ENCODE assay signal across 7 cellular contexts in genomic region chr9:136848393-136849037, GRCh38. TPM values are rescaled to one million over a fixed set of nuclear protein-coding genes. Genes with fewer than 3 reads are reported as not detected.
DNase-seq lines count a peak whose midpoint lies in the region; TF ChIP-seq lines count a peak whose summit lies in the region.

No MANE protein-coding gene starts in this region.

- peak overlapping the region in 58 of 59 donors; percentile 22 to 95 (median 88) for H3K27ac ChIP-seq in dorsolateral prefrontal cortex
- H3K27ac ChIP-seq in tibial artery: peak overlapping the region; percentile 92 to 96

- peaks cover 38% of the 10 kb centered on the region for H3K4me1 ChIP-seq in mononuclear cell (ENCODE audit: insufficient read depth, low read length)
- H3K4me1 ChIP-seq in tibial artery: peaks cover 0 to 64% (median 47%) of the 10 kb centered on the region in 4 donors

- H3K9me3 ChIP-seq in mononuclear cell (ENCODE audit: low read depth, low read length) (no peaks in the 10 kb centered on the region), tibial artery (no peaks in the 10 kb centered on the region)

- peaks cover 0 to 14% (median 10%) of the 10 kb centered on the region in 3 donors for H3K36me3 ChIP-seq in tibial artery

- TF ChIP-seq CTCF in GM12873 (IDR thresholded peaks at IDR 0.05; ENCODE audit: insufficient read depth, low read depth, low read length, missing control alignments) (peak; percentile 9), dorsolateral prefrontal cortex (IDR thresholded peaks at IDR 0.05 in 54 of 56, conservative IDR thresholded peaks at IDR 0.05 in 2 of 56; ENCODE audit: low read depth in 1 of 56, partially characterized antibody in 56 of 56) (peak in 1 of 56 donors; percentile 3), tibial artery (IDR thresholded peaks at IDR 0.05) (no peak)

- peaks cover 0 to 4% (median 0%) of the 10 kb centered on the region in 45 donors for H3K27me3 ChIP-seq in dorsolateral prefrontal cortex
- peaks cover 22% of the 10 kb centered on the region for H3K27me3 ChIP-seq in mononuclear cell (ENCODE audit: insufficient read depth, low read length)
- peaks cover under 1 to 36% of the 10 kb centered on the region in 2 donors for H3K27me3 ChIP-seq in tibial artery

- H3K4me3 ChIP-seq in dorsolateral prefrontal cortex (peak overlapping the region; percentile 45 to 88 (median 76)), mononuclear cell (ENCODE audit: low read length) (peak overlapping the region; percentile 67), tibial artery (peak overlapping the region; percentile 70 to 94)

- peak; percentile 73 for DNase-seq in HuH-7 (ENCODE audit: low spot score)
- peak; percentile 26 for DNase-seq in SKM-1 (lab: John Stamatoyannopoulos, UW; ENCODE audit: unreplicated experiment)
- DNase-seq in dorsolateral prefrontal cortex: no peak
- DNase-seq in tibial artery: peak in 1 of 2 donors; percentile 83
- DNase-seq in foreskin melanocyte: no peak

- intact Hi-C loops in dorsolateral prefrontal cortex (cut with DNase I): no loop called here
- intact Hi-C loops in tibial artery (cut with DNase I; ENCODE audit: low total_unique reads): loop anchor here (2.0 kb wide), 1 partner anchor 96 kb away; the partner anchor contains the start of genes C8G and FBXW5

RNA-seq across cellular contexts. Expression of gene PHPT1, which starts 0.7 kb away (rescaled TPM):
- total RNA-seq in dorsolateral prefrontal cortex (100 to 1,000 TPM in 65 of 120 experiments, 10 to 100 TPM in 55; 68.1 to 140 (median 101) TPM), mononuclear cell (14.0 TPM)

RNA-seq across cellular contexts. Expression of gene MAMDC4, which starts 3.6 kb away (rescaled TPM):
- 10 to 100 TPM in 28 of 120 experiments, 1 to 10 TPM in 92; 2.7 to 18.6 (median 7.0) TPM for total RNA-seq in dorsolateral prefrontal cortex
- 0.52 TPM for total RNA-seq in mononuclear cell

RNA-seq across cellular contexts. Expression of gene AJM1, which starts 6.2 kb away (rescaled TPM):
- total RNA-seq in dorsolateral prefrontal cortex: 10 to 100 TPM; 22.9 to 89.8 (median 47.9) TPM
- 0.73 TPM for total RNA-seq in mononuclear cell

RNA-seq across cellular contexts. Expression of gene EDF1, which starts 17.6 kb away (rescaled TPM):
- 100 to 1,000 TPM; 145 to 331 (median 249) TPM for total RNA-seq in dorsolateral prefrontal cortex
- 162 TPM for total RNA-seq in mononuclear cell

RNA-seq across cellular contexts. Expression of gene TRAF2, which starts 37.8 kb away (rescaled TPM):
- 10 to 100 TPM; 11.1 to 47.8 (median 17.7) TPM for total RNA-seq in dorsolateral prefrontal cortex
- total RNA-seq in mononuclear cell: 6.4 TPM

Comparison
In these comparisons a context has a peak if more than half of its experiments do, and no peak if none do; other contexts are left out.
1. DNase-seq: peak in HuH-7 (single experiment) and SKM-1 (single experiment); none in dorsolateral prefrontal cortex (0 of 10) and foreskin melanocyte (single experiment).
2. RNA of gene AJM1, which starts 6.2 kb away (total RNA-seq): 22.9 to 89.8 TPM in dorsolateral prefrontal cortex; 0.73 TPM in mononuclear cell (single experiment); every median in the first group is over 10 times any median in the second.
3. Peak in every context shown above with its lines, with median percentiles within 50 percentile points of each other: H3K4me3 ChIP-seq.